In the genomic region with DNA sequence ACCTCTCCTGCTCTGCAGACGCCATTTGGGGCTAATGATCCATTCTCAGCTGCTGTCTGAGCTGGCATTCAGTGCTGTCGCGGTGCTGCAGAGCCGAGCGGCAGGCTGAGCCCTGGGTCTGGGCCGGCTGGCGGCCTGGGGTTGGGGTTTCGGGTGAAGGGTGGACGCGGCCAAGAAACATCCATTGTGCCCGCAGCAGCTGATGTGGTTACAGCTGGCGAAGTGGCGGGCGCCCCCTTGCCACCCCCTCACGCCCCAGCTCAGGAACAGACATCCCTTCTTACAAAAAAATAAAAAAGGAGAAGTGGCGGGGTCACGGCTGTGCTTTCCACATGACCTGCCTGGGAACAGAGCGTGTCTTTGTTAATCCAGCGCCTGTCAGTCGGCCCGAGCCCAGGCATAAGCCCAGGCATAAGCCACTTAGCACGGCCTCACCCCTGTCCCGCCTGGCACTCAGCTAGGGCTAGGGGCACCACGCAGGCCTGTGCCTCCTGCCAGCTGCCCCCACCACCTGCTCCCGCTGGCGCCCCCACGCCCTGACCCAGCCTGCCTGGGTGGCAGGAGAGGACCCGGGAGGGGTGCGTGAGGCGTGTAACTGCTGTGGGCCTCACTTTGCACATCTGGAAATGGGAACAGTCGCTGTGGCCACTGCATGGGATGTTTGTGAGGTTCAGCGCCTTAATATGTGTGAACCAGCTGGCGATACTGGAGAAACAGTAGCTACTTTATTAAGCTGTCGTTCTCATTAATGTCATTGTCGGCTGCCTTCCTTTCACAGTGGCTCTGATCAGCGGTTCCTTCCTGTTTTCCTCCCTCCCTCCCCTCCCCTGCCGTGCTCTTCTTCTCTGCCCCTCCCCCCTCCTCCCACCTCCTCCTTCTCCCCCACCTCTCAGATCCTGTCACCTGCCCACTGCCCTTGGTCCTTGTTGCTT, we compare ENCODE assay signal across 8 cellular contexts.
DNase-seq lines count a peak whose midpoint lies in the region; ATAC-seq and TF ChIP-seq lines count a peak whose summit lies in the region.

No MANE protein-coding gene starts in this region.

- H3K9me3 Mint-ChIP-seq in CD14-positive monocyte: peaks cover 0 to 2% (median 0%) of the 10 kb centered on the region in 7 donors
- H3K9me3 Mint-ChIP-seq in activated T-cell treated with anti-CD3 and anti-CD28 coated beads, Interleukin-2, amount 50 U/mL, for 72 hours: no peaks in the 10 kb centered on the region

- no peak for TF ChIP-seq POLR2A in right lobe of liver (IDR thresholded peaks at IDR 0.05)

- ATAC-seq in activated T-cell treated with anti-CD3 and anti-CD28 coated beads, Interleukin-2, amount 50 U/mL, for 72 hours (replicated peaks in 1 of 2): no peak
- ATAC-seq in right lobe of liver (peak; percentile 7 to 39 (median 20)), HG03521 (IDR thresholded peaks at IDR 0.05; ENCODE audit: unreplicated experiment) (no peak), GM21390 (IDR thresholded peaks at IDR 0.05; ENCODE audit: unreplicated experiment) (no peak)

- no peak for TF ChIP-seq CTCF in CD14-positive monocyte (IDR thresholded peaks at IDR 0.05)
- TF ChIP-seq CTCF in right lobe of liver (IDR thresholded peaks at IDR 0.05): no peak

- peaks cover 0 to 5% of the 10 kb centered on the region in 2 donors for H3K36me3 Mint-ChIP-seq in CD14-positive monocyte
- no peaks in the 10 kb centered on the region for H3K36me3 Mint-ChIP-seq in activated T-cell treated with anti-CD3 and anti-CD28 coated beads, Interleukin-2, amount 50 U/mL, for 72 hours (ENCODE audit: insufficient read depth in 2 of 2)

- H3K4me1 Mint-ChIP-seq in CD14-positive monocyte: peaks cover 62% of the 10 kb centered on the region
- peaks cover 45% of the 10 kb centered on the region for H3K4me1 Mint-ChIP-seq in activated T-cell treated with anti-CD3 and anti-CD28 coated beads, Interleukin-2, amount 50 U/mL, for 72 hours (ENCODE audit: low read depth)

- H3K27me3 ChIP-seq in right lobe of liver: no peaks in the 10 kb centered on the region

- peak overlapping the region; percentile 67 to 78 for H3K4me3 Mint-ChIP-seq in CD14-positive monocyte
- H3K4me3 Mint-ChIP-seq in activated T-cell treated with anti-CD3 and anti-CD28 coated beads, Interleukin-2, amount 50 U/mL, for 72 hours: peak overlapping the region; percentile 41 to 56

- DNase-seq in CD14-positive monocyte (ENCODE audit: low spot score): peak; percentile 86
- DNase-seq in LHCN-M2 (ENCODE audit: low read depth): peak; percentile 84
- DNase-seq in activated T-cell treated with anti-CD3 and anti-CD28 coated beads, Interleukin-2, amount 50 U/mL, for 72 hours: peak; percentile 12 to 15
- peak in 1 of 3 donors; percentile 56 for DNase-seq in right lobe of liver
- no peak for DNase-seq in glomerular visceral epithelial cell (ENCODE audit: extremely low spot score)
- DNase-seq in T1000 (lab: John Stamatoyannopoulos, UW): no peak

- H3K4me3 ChIP-seq in right lobe of liver: no peak overlapping the region

- H3K36me3 ChIP-seq in right lobe of liver: no peaks in the 10 kb centered on the region

- 62% methylated on average over 15 of the region's 37 CpGs for WGBS in right lobe of liver (ENCODE audit: insufficient coverage, low coverage, low lambda C conversion rate, missing lambda C conversion rate)

- H3K27me3 Mint-ChIP-seq in CD14-positive monocyte (ENCODE audit: low read depth in 3 of 3): peaks cover 5 to 29% (median 29%) of the 10 kb centered on the region in 3 donors
- H3K27me3 Mint-ChIP-seq in activated T-cell treated with anti-CD3 and anti-CD28 coated beads, Interleukin-2, amount 50 U/mL, for 72 hours (ENCODE audit: low read depth): no peaks in the 10 kb centered on the region

- H3K27ac Mint-ChIP-seq in CD14-positive monocyte: peak overlapping the region; percentile 63 to 86 (median 78)
- no peak overlapping the region for H3K27ac Mint-ChIP-seq in activated T-cell treated with anti-CD3 and anti-CD28 coated beads, Interleukin-2, amount 50 U/mL, for 72 hours

- peak overlapping the region in 2 of 3 donors; percentile 21 for H3K27ac ChIP-seq in right lobe of liver

- intact Hi-C loops in CD14-positive monocyte (cut with micrococcal nuclease) (loop anchor here (10.0 kb wide), 2 partner anchors 245 to 305 kb away; a partner anchor contains a TSS), right lobe of liver (cut with DNase I) (no loop called here)

- peaks cover 3 to 41% (median 19%) of the 10 kb centered on the region in 4 donors for H3K4me1 ChIP-seq in right lobe of liver

- no peaks in the 10 kb centered on the region for H3K9me3 ChIP-seq in right lobe of liver

Comparison
In these comparisons a context has a peak if more than half of its experiments do, and no peak if none do; other contexts are left out.
1. DNase-seq: peak in CD14-positive monocyte (single experiment), LHCN-M2 (single experiment) and activated T-cell treated with anti-CD3 and anti-CD28 coated beads, Interleukin-2, amount 50 U/mL, for 72 hours (2 of 2); none in glomerular visceral epithelial cell (single experiment) and T1000 (single experiment).
2. ATAC-seq: peak in right lobe of liver (4 of 4); none in activated T-cell treated with anti-CD3 and anti-CD28 coated beads, Interleukin-2, amount 50 U/mL, for 72 hours (0 of 2), HG03521 (single experiment) and GM21390 (single experiment).
3. intact Hi-C loops: an anchor here in CD14-positive monocyte (10.0 kb wide); none called in right lobe of liver.